Comparison of ENCODE assay signal across 8 cellular contexts in genomic region chr18:79644006-79644665, GRCh38. TPM values are rescaled to one million over a fixed set of nuclear protein-coding genes. Genes with fewer than 3 reads are reported as not detected.
DNase-seq lines count a peak whose midpoint lies in the region; ATAC-seq and TF ChIP-seq lines count a peak whose summit lies in the region.

No MANE protein-coding gene starts in this region.

- no peaks in the 10 kb centered on the region for H3K36me3 Mint-ChIP-seq in memory B cell

- peaks cover 15% of the 10 kb centered on the region for H3K4me1 ChIP-seq in A673 (ENCODE audit: insufficient read depth, low read length, poor library complexity, severe bottlenecking)

- peaks cover 17% of the 10 kb centered on the region for H3K4me1 Mint-ChIP-seq in memory B cell

- CTCF ChIA-PET in A673 (lab: Charles Lee), result interaction anchor here (1.2 to 1.3 kb wide), 2 partner anchors 254 to 263 kb away, joined by 3 to 7 read pairs; no protein-coding TSS in a partner anchor

- no TSS peak for BruUV-seq in A673 (replicated peaks; lab: Mats Ljungman, UMichigan)

- ATAC-seq in GM18505 (IDR thresholded peaks at IDR 0.05; ENCODE audit: unreplicated experiment) (peak; percentile 84), HG03103 (IDR thresholded peaks at IDR 0.05; ENCODE audit: low read depth, unreplicated experiment) (peak; percentile 82), memory B cell (ENCODE audit: low read depth) (peak; percentile 74)

- no peaks in the 10 kb centered on the region for H3K9me3 ChIP-seq in A673 (ENCODE audit: low read depth, low read length, poor library complexity, severe bottlenecking)

- H3K4me3 ChIP-seq in A673 (ENCODE audit: low read depth, low read length, poor library complexity, severe bottlenecking) (no peak overlapping the region), dorsolateral prefrontal cortex (peak overlapping the region in 22 of 59 donors; percentile 8 to 49 (median 22))

- DNase-seq in A673 (ENCODE audit: low spot score), result peak; percentile 61
- peak; percentile 31 for DNase-seq in NCI-H226
- DNase-seq in activated CD4-positive, alpha-beta T cell treated with anti-CD3 and anti-CD28 coated beads, Interleukin-2, amount 50 U/mL, for 24 hours (ENCODE audit: low read depth in 1 of 2, low spot score in 1 of 2), result peak; percentile 49 to 57
- peak in 7 of 10 donors; percentile 29 to 79 (median 56) for DNase-seq in dorsolateral prefrontal cortex
- DNase-seq in memory B cell (ENCODE audit: low spot score in 2 of 2), result peak; percentile 68 to 73
- DNase-seq in stimulated activated CD8-positive, alpha-beta memory T cell treated with anti-CD3 and anti-CD28 coated beads, Interleukin-2, amount 100 ng/mL, for 1 hour (ENCODE audit: low read depth in 2 of 2), result peak; percentile 35 to 45

- H3K27me3 ChIP-seq in A673 (replicated peaks; ENCODE audit: insufficient read depth, low read depth, low read length, poor library complexity) (no peaks in the 10 kb centered on the region), dorsolateral prefrontal cortex (peaks cover 0 to 18% (median under 1%) of the 10 kb centered on the region in 45 donors)

- no peaks in the 10 kb centered on the region for H3K36me3 ChIP-seq in A673 (ENCODE audit: insufficient read depth, low read length, poor library complexity, severe bottlenecking)

- TF ChIP-seq CTCF in A673 (conservative IDR thresholded peaks at IDR 0.05; ENCODE audit: low read depth, low read length) (peak; percentile 95), dorsolateral prefrontal cortex (IDR thresholded peaks at IDR 0.05 in 54 of 56, conservative IDR thresholded peaks at IDR 0.05 in 2 of 56; ENCODE audit: low read depth in 1 of 56, partially characterized antibody in 56 of 56) (peak; percentile 76 to 100 (median 97))

- TF ChIP-seq POLR2A in GM18505 (IDR thresholded peaks at IDR 0.05; ENCODE audit: borderline replicate concordance, extremely low read depth, insufficient read depth, insufficient read length), result no peak

- intact Hi-C loops in A673 (cut with micrococcal nuclease; ENCODE audit: unreplicated experiment), result loop anchor here (1.0 to 5.0 kb wide), 2 partner anchors 117 to 265 kb away; no protein-coding TSS in a partner anchor
- intact Hi-C loops in dorsolateral prefrontal cortex (cut with DNase I), result loop anchor here (1.0 to 10.0 kb wide), 4 partner anchors 117 to 263 kb away; no protein-coding TSS in a partner anchor

- POLR2A ChIA-PET in A673 (lab: Charles Lee; ENCODE audit: low non-redundant PET), result no interaction called here

- H3K27ac Mint-ChIP-seq in memory B cell, result no peak overlapping the region

- no peak overlapping the region for H3K27ac ChIP-seq in A673 (ENCODE audit: low read depth, low read length, poor library complexity, severe bottlenecking)
- no peak overlapping the region for H3K27ac ChIP-seq in dorsolateral prefrontal cortex

- no peaks in the 10 kb centered on the region for H3K9me3 Mint-ChIP-seq in memory B cell

- H3K4me3 Mint-ChIP-seq in memory B cell, result peak overlapping the region; percentile 11

- peaks cover 2% of the 10 kb centered on the region for H3K27me3 Mint-ChIP-seq in memory B cell

RNA-seq across cellular contexts. Expression of gene CTDP1, which starts 35.5 kb away (rescaled TPM):
- total RNA-seq in A673 (2021) (22.5 and 22.6 TPM in 2 replicates), dorsolateral prefrontal cortex (10 to 100 TPM; 12.4 to 26.2 (median 18.1) TPM)
